In genomic region chr1:221939598-221939997, GRCh38 we compare ENCODE assay signal across 10 cellular contexts.
A peak's percentile ranks its signal among the peaks of the same experiment; 100 is the strongest.
DNase-seq lines count a peak whose midpoint lies in the region; ATAC-seq and TF ChIP-seq lines count a peak whose summit lies in the region.
"Had no signal": no experiment of that assay in that cellular context is flagged by ENCODE, and none has a peak within 500 bp of the region (broad histone marks: within the 10 kb centered on the region; RNA-seq: fewer than 3 reads in every experiment).

No MANE protein-coding gene starts in this region.

- H3K4me1 Mint-ChIP-seq in naive B cell: peaks cover 11 to 41% (median 25%) of the 10 kb centered on the region in 3 donors

- H3K27me3 Mint-ChIP-seq in naive B cell: no peaks in the 10 kb centered on the region

- no peak overlapping the region for H3K27ac ChIP-seq in brain microvascular endothelial cell

- TF ChIP-seq CTCF in brain microvascular endothelial cell (IDR thresholded peaks at IDR 0.05; ENCODE audit: low read depth, low read length, missing control alignments): no peak

- peak overlapping the region in 5 of 8 donors; percentile 2 to 55 (median 37) for H3K4me3 Mint-ChIP-seq in naive B cell
- H3K4me3 Mint-ChIP-seq: naive thymus-derived CD4-positive, alpha-beta T cell had no signal

- H3K27ac Mint-ChIP-seq in naive B cell: peak overlapping the region; percentile 67 to 94 (median 81)
- H3K27ac Mint-ChIP-seq: naive thymus-derived CD4-positive, alpha-beta T cell had no signal

- peak; percentile 98 for DNase-seq in NCI-H1694 (lab: John Stamatoyannopoulos, UW)
- DNase-seq in naive B cell: peak; percentile 80
- DNase-seq in H4 (ENCODE audit: low spot score): no peak
- no peak for DNase-seq in brain microvascular endothelial cell
- no peak for DNase-seq in hypothalamus (lab: John Stamatoyannopoulos, UW)
- DNase-seq: activated gamma-delta T cell; naive thymus-derived CD4-positive, alpha-beta T cell had no signal

- H3K36me3 Mint-ChIP-seq in naive B cell: peaks cover 0 to 10% of the 10 kb centered on the region in 2 donors

- H3K4me3 ChIP-seq in brain microvascular endothelial cell (ENCODE audit: low read depth, low read length): no peak overlapping the region

- no peaks in the 10 kb centered on the region for H3K27me3 ChIP-seq in brain microvascular endothelial cell (replicated peaks)

- peak; percentile 98 for ATAC-seq in GM19324 (IDR thresholded peaks at IDR 0.05; ENCODE audit: low FRiP score, unreplicated experiment)
- peak; percentile 62 for ATAC-seq in HG02885 (IDR thresholded peaks at IDR 0.05; ENCODE audit: poor library complexity, unreplicated experiment)
- peak; percentile 95 to 97 for ATAC-seq in naive B cell (ENCODE audit: low read depth in 2 of 2)
- ATAC-seq: naive thymus-derived CD4-positive, alpha-beta T cell; Panc1 had no signal

- peaks cover 4 to 17% (median 9%) of the 10 kb centered on the region in 7 donors for H3K9me3 Mint-ChIP-seq in naive B cell

- in situ Hi-C loops in brain microvascular endothelial cell (cut with HindIII; ENCODE audit: low pct_ligation_motif_present, low sequenced_read_pairs): no loop called here

- H3K36me3 ChIP-seq in brain microvascular endothelial cell (replicated peaks): no peaks in the 10 kb centered on the region

Comparison
In these comparisons a context has a peak if more than half of its experiments do, and no peak if none do; other contexts are left out.
1. DNase-seq: peak in NCI-H1694 (single experiment) and naive B cell (single experiment); none in H4 (single experiment), brain microvascular endothelial cell (single experiment) and hypothalamus (0 of 51).
2. Peak in every context shown above with its lines, with median percentiles within 50 percentile points of each other: ATAC-seq.